ENCODE assay signal across 13 cellular contexts in genomic region chr3:24119321-24119751, GRCh38.
DNase-seq lines count a peak whose midpoint lies in the region; TF ChIP-seq lines count a peak whose summit lies in the region.
"Had no signal": no experiment of that assay in that cellular context is flagged by ENCODE, and none has a peak within 500 bp of the region (broad histone marks: within the 10 kb centered on the region; RNA-seq: fewer than 3 reads in every experiment).

No MANE protein-coding gene starts in this region.

- TF ChIP-seq RAD21 in Ishikawa (IDR thresholded peaks at IDR 0.05; ENCODE audit: low read depth): no peak

- DNase-seq in AML-193 (lab: John Stamatoyannopoulos, UW): peak; percentile 23 to 25
- peak; percentile 9 for DNase-seq in brain microvascular endothelial cell
- peak; percentile 36 for DNase-seq in mesenchymal stem cell
- DNase-seq in COLO668 (lab: John Stamatoyannopoulos, UW; ENCODE audit: unreplicated experiment): no peak
- DNase-seq in superior temporal gyrus (ENCODE audit: extremely low spot score): no peak
- DNase-seq in activated T-cell treated with anti-CD3 and anti-CD28 coated beads for 4 hours: no peak
- no peak for DNase-seq in H7
- DNase-seq: H9, hypothalamus, Kasumi-1, right lobe of liver, SIG-M5 had no signal

- H2BK15ac ChIP-seq in mesenchymal stem cell (ENCODE audit: low read depth, poor library complexity, severe bottlenecking): no peak overlapping the region

- no peaks in the 10 kb centered on the region for H3K27me3 ChIP-seq in brain microvascular endothelial cell (replicated peaks)
- no peaks in the 10 kb centered on the region for H3K27me3 ChIP-seq in mesenchymal stem cell (ENCODE audit: control insufficient read depth in 1 of 2, insufficient read depth in 1 of 2, low read length in 2 of 2)
- H3K27me3 ChIP-seq in H7 (ENCODE audit: control insufficient read depth, insufficient read depth, low read length): no peaks in the 10 kb centered on the region
- H3K27me3 ChIP-seq: right lobe of liver had no signal

- H3K9me3 ChIP-seq in mesenchymal stem cell (ENCODE audit: control insufficient read depth, low read length): no peaks in the 10 kb centered on the region
- H3K9me3 ChIP-seq: right lobe of liver had no signal

- H3K36me3 ChIP-seq in brain microvascular endothelial cell (replicated peaks) (no peaks in the 10 kb centered on the region), mesenchymal stem cell (ENCODE audit: control insufficient read depth in 1 of 2, insufficient read depth in 2 of 2, low read depth in 1 of 2, low read length in 2 of 2) (no peaks in the 10 kb centered on the region), H7 (replicated peaks; ENCODE audit: control insufficient read depth, insufficient read depth, low read length) (no peaks in the 10 kb centered on the region)

- H3K9ac ChIP-seq in mesenchymal stem cell (ENCODE audit: low read length): no peak overlapping the region

- H3K79me1 ChIP-seq in mesenchymal stem cell (replicated peaks; ENCODE audit: low read length, poor library complexity, severe bottlenecking): no peaks in the 10 kb centered on the region

- WGBS in mesenchymal stem cell: 93% methylated on average over 12 of the region's 12 CpGs

- peaks cover 14% of the 10 kb centered on the region for H3K4me1 ChIP-seq in mesenchymal stem cell (ENCODE audit: control insufficient read depth, insufficient read depth, low read depth, low read length)
- H3K4me1 ChIP-seq: right lobe of liver had no signal

- H2AK5ac ChIP-seq in mesenchymal stem cell (ENCODE audit: low read length, severe bottlenecking): peak overlapping the region; percentile 11

- peak; percentile 60; the same call in 1 of the 2 replicates for TF ChIP-seq EP300 in Ishikawa (IDR thresholded peaks at IDR 0.05; ENCODE audit: borderline replicate concordance)

- no peak overlapping the region for H3K23ac ChIP-seq in mesenchymal stem cell (ENCODE audit: low read length in 2 of 2)

- no peak overlapping the region for H3K27ac ChIP-seq in brain microvascular endothelial cell
- H3K27ac ChIP-seq in mesenchymal stem cell (ENCODE audit: low read length, poor library complexity, severe bottlenecking): no peak overlapping the region
- H3K27ac ChIP-seq: right lobe of liver had no signal

- no peak overlapping the region for H2BK12ac ChIP-seq in mesenchymal stem cell (ENCODE audit: low read length in 2 of 2)

- H2BK120ac ChIP-seq in mesenchymal stem cell (ENCODE audit: low read depth, low read length): no peak overlapping the region

- H3K4me2 ChIP-seq in mesenchymal stem cell (ENCODE audit: low read length, poor library complexity, severe bottlenecking): no peak overlapping the region

- H2BK5ac ChIP-seq in mesenchymal stem cell (ENCODE audit: low read depth, low read length, poor library complexity, severe bottlenecking): no peak overlapping the region

- no peak overlapping the region for H3K4me3 ChIP-seq in brain microvascular endothelial cell (ENCODE audit: low read depth, low read length)
- H3K4me3 ChIP-seq in mesenchymal stem cell (ENCODE audit: insufficient read depth in 1 of 2, low read depth in 1 of 2, low read length in 2 of 2): no peak overlapping the region
- no peak overlapping the region for H3K4me3 ChIP-seq in H7 (ENCODE audit: insufficient read depth, low read depth, low read length)
- H3K4me3 ChIP-seq: right lobe of liver had no signal

- H4K91ac ChIP-seq in mesenchymal stem cell (ENCODE audit: low read length): no peak overlapping the region

- no peak overlapping the region for H3K4ac ChIP-seq in mesenchymal stem cell (ENCODE audit: low read depth in 1 of 2, low read length in 2 of 2)

- no peak overlapping the region for H3K18ac ChIP-seq in mesenchymal stem cell (ENCODE audit: low read depth in 1 of 2, low read length in 2 of 2)

- in situ Hi-C loops in brain microvascular endothelial cell (cut with HindIII; ENCODE audit: low pct_ligation_motif_present, low sequenced_read_pairs): no loop called here

- no peak overlapping the region for H2AFZ ChIP-seq in mesenchymal stem cell (ENCODE audit: low read depth, low read length)

- no peak for TF ChIP-seq CTCF in brain microvascular endothelial cell (IDR thresholded peaks at IDR 0.05; ENCODE audit: low read depth, low read length, missing control alignments)

- H4K8ac ChIP-seq in mesenchymal stem cell (ENCODE audit: low read length): no peak overlapping the region

- H3K14ac ChIP-seq in mesenchymal stem cell (ENCODE audit: low read length in 2 of 2): no peak overlapping the region

TF ChIP-seq in Ishikawa, 13 proteins besides CTCF, POLR2A, EP300 and RAD21:
- TF ChIP-seq FOXM1 (IDR thresholded peaks at IDR 0.05; ENCODE audit: borderline replicate concordance, low read depth) (no peak; the same call in 1 of the 2 replicates), TEAD4 (IDR thresholded peaks at IDR 0.05) (peak; percentile 22; the same call in 1 of the 2 replicates), CREB1 (IDR thresholded peaks at IDR 0.05; ENCODE audit: low read depth) (no peak), TCF12 (IDR thresholded peaks at IDR 0.05; ENCODE audit: low read depth) (0 out of 2 replicates have a peak, but pooled peaks have one; percentile 37), NFIC (IDR thresholded peaks at IDR 0.05) (peak; percentile 86), ZBTB7A (IDR thresholded peaks at IDR 0.05; ENCODE audit: low read depth) (peak; percentile 60; the same call in 1 of the 2 replicates), TAF1 (IDR thresholded peaks at IDR 0.05; ENCODE audit: low read depth) (no peak), EGR1 (IDR thresholded peaks at IDR 0.05) (no peak), CEBPB (IDR thresholded peaks at IDR 0.05) (peak; percentile 74), YY1 (IDR thresholded peaks at IDR 0.05; ENCODE audit: low read depth) (no peak)
- TF ChIP-seq, protein P1, sequence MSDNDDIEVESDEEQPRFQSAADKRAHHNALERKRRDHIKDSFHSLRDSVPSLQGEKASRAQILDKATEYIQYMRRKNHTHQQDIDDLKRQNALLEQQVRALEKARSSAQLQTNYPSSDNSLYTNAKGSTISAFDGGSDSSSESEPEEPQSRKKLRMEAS (IDR thresholded peaks at IDR 0.05): 0 out of 2 replicates have a peak, but pooled peaks have one; percentile 35
- TF ChIP-seq, protein P2, sequence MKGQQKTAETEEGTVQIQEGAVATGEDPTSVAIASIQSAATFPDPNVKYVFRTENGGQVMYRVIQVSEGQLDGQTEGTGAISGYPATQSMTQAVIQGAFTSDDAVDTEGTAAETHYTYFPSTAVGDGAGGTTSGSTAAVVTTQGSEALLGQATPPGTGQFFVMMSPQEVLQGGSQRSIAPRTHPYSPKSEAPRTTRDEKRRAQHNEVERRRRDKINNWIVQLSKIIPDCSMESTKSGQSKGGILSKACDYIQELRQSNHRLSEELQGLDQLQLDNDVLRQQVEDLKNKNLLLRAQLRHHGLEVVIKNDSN (IDR thresholded peaks at IDR 0.05): no peak
- TF ChIP-seq, protein P3, sequence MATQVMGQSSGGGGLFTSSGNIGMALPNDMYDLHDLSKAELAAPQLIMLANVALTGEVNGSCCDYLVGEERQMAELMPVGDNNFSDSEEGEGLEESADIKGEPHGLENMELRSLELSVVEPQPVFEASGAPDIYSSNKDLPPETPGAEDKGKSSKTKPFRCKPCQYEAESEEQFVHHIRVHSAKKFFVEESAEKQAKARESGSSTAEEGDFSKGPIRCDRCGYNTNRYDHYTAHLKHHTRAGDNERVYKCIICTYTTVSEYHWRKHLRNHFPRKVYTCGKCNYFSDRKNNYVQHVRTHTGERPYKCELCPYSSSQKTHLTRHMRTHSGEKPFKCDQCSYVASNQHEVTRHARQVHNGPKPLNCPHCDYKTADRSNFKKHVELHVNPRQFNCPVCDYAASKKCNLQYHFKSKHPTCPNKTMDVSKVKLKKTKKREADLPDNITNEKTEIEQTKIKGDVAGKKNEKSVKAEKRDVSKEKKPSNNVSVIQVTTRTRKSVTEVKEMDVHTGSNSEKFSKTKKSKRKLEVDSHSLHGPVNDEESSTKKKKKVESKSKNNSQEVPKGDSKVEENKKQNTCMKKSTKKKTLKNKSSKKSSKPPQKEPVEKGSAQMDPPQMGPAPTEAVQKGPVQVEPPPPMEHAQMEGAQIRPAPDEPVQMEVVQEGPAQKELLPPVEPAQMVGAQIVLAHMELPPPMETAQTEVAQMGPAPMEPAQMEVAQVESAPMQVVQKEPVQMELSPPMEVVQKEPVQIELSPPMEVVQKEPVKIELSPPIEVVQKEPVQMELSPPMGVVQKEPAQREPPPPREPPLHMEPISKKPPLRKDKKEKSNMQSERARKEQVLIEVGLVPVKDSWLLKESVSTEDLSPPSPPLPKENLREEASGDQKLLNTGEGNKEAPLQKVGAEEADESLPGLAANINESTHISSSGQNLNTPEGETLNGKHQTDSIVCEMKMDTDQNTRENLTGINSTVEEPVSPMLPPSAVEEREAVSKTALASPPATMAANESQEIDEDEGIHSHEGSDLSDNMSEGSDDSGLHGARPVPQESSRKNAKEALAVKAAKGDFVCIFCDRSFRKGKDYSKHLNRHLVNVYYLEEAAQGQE (IDR thresholded peaks at IDR 0.05; ENCODE audit: low read depth): no peak

Comparison
In these comparisons a context has a peak if more than half of its experiments do, and no peak if none do; other contexts are left out.
1. DNase-seq: peak in AML-193 (2 of 2), brain microvascular endothelial cell (single experiment) and mesenchymal stem cell (single experiment); none in COLO668 (single experiment), superior temporal gyrus (single experiment), activated T-cell treated with anti-CD3 and anti-CD28 coated beads for 4 hours (single experiment) and H7 (single experiment).